Comparison of ENCODE assay signal across 8 cellular contexts in the genomic region with DNA sequence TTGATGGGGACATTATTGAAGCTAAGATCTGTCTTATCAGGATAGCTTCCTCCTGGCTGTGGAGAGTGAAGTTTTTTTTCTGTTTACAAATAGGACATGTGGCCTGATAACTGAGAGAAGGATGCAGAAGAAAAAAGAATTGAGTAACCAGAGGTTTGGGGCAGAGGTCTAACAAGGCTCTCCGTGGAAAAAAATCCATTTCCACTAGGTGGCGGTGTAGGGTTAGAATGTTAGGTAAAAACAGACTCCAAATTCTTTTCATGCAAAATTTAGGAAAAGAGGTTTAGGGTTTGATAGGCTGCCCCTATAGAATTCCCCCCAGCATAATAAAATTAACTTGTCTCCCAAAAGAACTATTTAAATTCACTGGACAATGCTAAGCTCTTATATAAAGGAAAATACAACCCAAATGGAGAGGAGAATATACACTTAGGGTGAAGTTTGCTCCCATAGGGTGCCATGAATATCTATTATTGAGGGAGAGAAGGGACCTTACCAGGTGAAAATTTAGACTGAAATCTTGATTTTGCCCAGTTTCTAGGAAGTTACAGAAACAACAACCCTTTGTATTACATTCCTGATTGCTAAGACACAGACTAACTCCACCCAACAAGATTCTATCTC.
A peak's percentile ranks its signal among the peaks of the same experiment; 100 is the strongest.
DNase-seq lines count a peak whose midpoint lies in the region; ATAC-seq and TF ChIP-seq lines count a peak whose summit lies in the region.

No MANE protein-coding gene starts in this region.

- no peak for TF ChIP-seq POLR2A in prostate gland (IDR thresholded peaks at IDR 0.05)

- no peaks in the 10 kb centered on the region for H3K9me3 ChIP-seq in prostate gland

- no peaks in the 10 kb centered on the region for H3K4me1 Mint-ChIP-seq in activated T-cell treated with anti-CD3 and anti-CD28 coated beads, Interleukin-2, amount 50 U/mL, for 72 hours (ENCODE audit: low read depth)
- H3K4me1 Mint-ChIP-seq in activated T-cell treated with anti-CD3 and anti-CD28 coated beads, Interleukin-2, amount 50 U/mL, for 24 hours (ENCODE audit: low read depth) = no peaks in the 10 kb centered on the region
- H3K4me1 Mint-ChIP-seq in nephron progenitor cell = no peaks in the 10 kb centered on the region

- H3K4me3 Mint-ChIP-seq in activated T-cell treated with anti-CD3 and anti-CD28 coated beads, Interleukin-2, amount 50 U/mL, for 72 hours = no peak overlapping the region
- no peak overlapping the region for H3K4me3 Mint-ChIP-seq in activated T-cell treated with anti-CD3 and anti-CD28 coated beads, Interleukin-2, amount 50 U/mL, for 24 hours
- no peak overlapping the region for H3K4me3 Mint-ChIP-seq in nephron progenitor cell

- H3K27me3 ChIP-seq in prostate gland (replicated peaks; ENCODE audit: insufficient read depth) = no peaks in the 10 kb centered on the region

- ATAC-seq in activated T-cell treated with anti-CD3 and anti-CD28 coated beads, Interleukin-2, amount 50 U/mL, for 72 hours (replicated peaks in 1 of 2) = no peak
- peak; percentile 69 for ATAC-seq in HG02678 (IDR thresholded peaks at IDR 0.05; ENCODE audit: unreplicated experiment)
- no peak for ATAC-seq in HG02884 (IDR thresholded peaks at IDR 0.05; ENCODE audit: unreplicated experiment)

- intact Hi-C loops in prostate gland (cut with DNase I) = no loop called here

- no peaks in the 10 kb centered on the region for H3K9me3 Mint-ChIP-seq in activated T-cell treated with anti-CD3 and anti-CD28 coated beads, Interleukin-2, amount 50 U/mL, for 72 hours
- peaks cover 2% of the 10 kb centered on the region for H3K9me3 Mint-ChIP-seq in activated T-cell treated with anti-CD3 and anti-CD28 coated beads, Interleukin-2, amount 50 U/mL, for 24 hours
- peaks cover 3% of the 10 kb centered on the region for H3K9me3 Mint-ChIP-seq in nephron progenitor cell

- H3K27me3 Mint-ChIP-seq in activated T-cell treated with anti-CD3 and anti-CD28 coated beads, Interleukin-2, amount 50 U/mL, for 72 hours (ENCODE audit: low read depth) = no peaks in the 10 kb centered on the region
- no peaks in the 10 kb centered on the region for H3K27me3 Mint-ChIP-seq in activated T-cell treated with anti-CD3 and anti-CD28 coated beads, Interleukin-2, amount 50 U/mL, for 24 hours
- no peaks in the 10 kb centered on the region for H3K27me3 Mint-ChIP-seq in nephron progenitor cell (ENCODE audit: low read depth, poor library complexity)

- H3K4me1 ChIP-seq in prostate gland (replicated peaks) = no peaks in the 10 kb centered on the region

- H3K27ac ChIP-seq in coronary artery (no peak overlapping the region), prostate gland (no peak overlapping the region)

- H3K36me3 ChIP-seq in prostate gland = no peaks in the 10 kb centered on the region

- no peaks in the 10 kb centered on the region for H3K36me3 Mint-ChIP-seq in activated T-cell treated with anti-CD3 and anti-CD28 coated beads, Interleukin-2, amount 50 U/mL, for 72 hours (ENCODE audit: insufficient read depth in 2 of 2)
- no peaks in the 10 kb centered on the region for H3K36me3 Mint-ChIP-seq in activated T-cell treated with anti-CD3 and anti-CD28 coated beads, Interleukin-2, amount 50 U/mL, for 24 hours (ENCODE audit: low read depth)
- H3K36me3 Mint-ChIP-seq in nephron progenitor cell (ENCODE audit: low read depth) = no peaks in the 10 kb centered on the region

- H3K27ac Mint-ChIP-seq in activated T-cell treated with anti-CD3 and anti-CD28 coated beads, Interleukin-2, amount 50 U/mL, for 72 hours = no peak overlapping the region
- no peak overlapping the region for H3K27ac Mint-ChIP-seq in activated T-cell treated with anti-CD3 and anti-CD28 coated beads, Interleukin-2, amount 50 U/mL, for 24 hours
- no peak overlapping the region for H3K27ac Mint-ChIP-seq in nephron progenitor cell

- 14% methylated on average over 2 of the region's 2 CpGs for WGBS in prostate gland

- no peak overlapping the region for H3K4me3 ChIP-seq in coronary artery
- no peak overlapping the region for H3K4me3 ChIP-seq in prostate gland

- TF ChIP-seq CTCF in coronary artery (IDR thresholded peaks at IDR 0.05) (peak; percentile 38), nephron progenitor cell (IDR thresholded peaks at IDR 0.05) (peak; percentile 67), prostate gland (IDR thresholded peaks at IDR 0.05) (peak in 1 of 4 experiments; percentile 51)

- DNase-seq in activated T-cell treated with anti-CD3 and anti-CD28 coated beads, Interleukin-2, amount 50 U/mL, for 72 hours = peak; percentile 16 to 21
- DNase-seq in activated T-cell treated with anti-CD3 and anti-CD28 coated beads, Interleukin-2, amount 50 U/mL, for 24 hours = no peak
- DNase-seq in NOMO-1 (lab: John Stamatoyannopoulos, UW; ENCODE audit: unreplicated experiment in 2 of 2) (peak; percentile 15 to 24), coronary artery (ENCODE audit: low spot score) (no peak), nephron progenitor cell (peak; percentile 57), prostate gland (ENCODE audit: low spot score) (no peak)

Comparison
In these comparisons a context has a peak if more than half of its experiments do, and no peak if none do; other contexts are left out.
1. DNase-seq: peak in activated T-cell treated with anti-CD3 and anti-CD28 coated beads, Interleukin-2, amount 50 U/mL, for 72 hours (2 of 2), NOMO-1 (2 of 2) and nephron progenitor cell (single experiment); none in activated T-cell treated with anti-CD3 and anti-CD28 coated beads, Interleukin-2, amount 50 U/mL, for 24 hours (single experiment), coronary artery (single experiment) and prostate gland (single experiment).